ENCODE assay signal across 15 cellular contexts in genomic region chr22:38235240-38235850, GRCh38. TPM values are rescaled to one million over a fixed set of nuclear protein-coding genes. Genes with fewer than 3 reads are reported as not detected.
DNase-seq lines count a peak whose midpoint lies in the region; ATAC-seq and TF ChIP-seq lines count a peak whose summit lies in the region.
"Had no signal": no experiment of that assay in that cellular context is flagged by ENCODE, and none has a peak within 500 bp of the region (broad histone marks: within the 10 kb centered on the region; RNA-seq: fewer than 3 reads in every experiment).

No MANE protein-coding gene starts in this region.

- no peak overlapping the region for H3K27ac ChIP-seq in IMR-90 (ENCODE audit: insufficient read depth, low read length)
- H3K27ac ChIP-seq in VCaP: peak overlapping the region; percentile 76; the same call in 1 of the 2 replicates
- H3K27ac ChIP-seq in layer of hippocampus (ENCODE audit: low read depth, low read length): peak overlapping the region; percentile 8
- H3K27ac ChIP-seq in subcutaneous abdominal adipose tissue (ENCODE audit: low read depth, low read length): peak overlapping the region; percentile 96
- H3K27ac ChIP-seq: KMS-11 had no signal

- no peak for DNase-seq in IMR-90
- no peak for DNase-seq in inferior parietal cortex (ENCODE audit: extremely low spot score)
- DNase-seq in NCI-H2081 treated with DMSO at 0.1 percent for 48 hours (lab: John Stamatoyannopoulos, UW): no peak
- no peak for DNase-seq in NCI-H2171 (lab: John Stamatoyannopoulos, UW)
- DNase-seq: Caco-2, EL, NCI-H1436, NCI-H2029, NCI-H510A treated with DMSO at 0.1 percent for 48 hours, Right ventricle myocardium superior had no signal

- no peak overlapping the region for H3K14ac ChIP-seq in IMR-90 (replicated peaks; ENCODE audit: low read depth, low read length)

- BruUV-seq in IMR-90 (replicated peaks; lab: Mats Ljungman, UMichigan): no TSS peak

- H2BK5ac ChIP-seq in IMR-90 (ENCODE audit: low read depth, low read length, poor library complexity, severe bottlenecking): no peak overlapping the region

- no peak overlapping the region for H3K4ac ChIP-seq in IMR-90 (ENCODE audit: low read depth, low read length)

- H3K4me1 ChIP-seq in IMR-90 (ENCODE audit: control insufficient read depth, insufficient read depth, low read length) (peaks cover 20% of the 10 kb centered on the region), subcutaneous abdominal adipose tissue (ENCODE audit: control insufficient read depth in 5 of 5, insufficient read depth in 5 of 5, low read length in 5 of 5) (peaks cover 32 to 97% (median 93%) of the 10 kb centered on the region in 5 donors)

- no peak overlapping the region for H3K4me3 ChIP-seq in IMR-90 (ENCODE audit: insufficient read depth, low read depth, low read length)
- no peak overlapping the region for H3K4me3 ChIP-seq in subcutaneous abdominal adipose tissue (ENCODE audit: low read depth in 1 of 5, low read length in 5 of 5)

- peaks cover 25 to 99% of the 10 kb centered on the region in 2 experiments for H3K79me1 ChIP-seq in IMR-90 (ENCODE audit: low read depth in 1 of 2, low read length in 2 of 2)

- intact Hi-C loops in IMR-90 (cut with micrococcal nuclease): no loop called here

- no peak for TF ChIP-seq POLR2A in IMR-90 (IDR thresholded peaks at IDR 0.05; ENCODE audit: low read depth, low read length)

- no peak overlapping the region for H2BK15ac ChIP-seq in IMR-90 (ENCODE audit: low read depth, low read length)

- H3K18ac ChIP-seq in IMR-90 (ENCODE audit: low read depth, low read length): no peak overlapping the region

- H2AK5ac ChIP-seq in IMR-90 (ENCODE audit: low read depth, low read length): no peak overlapping the region

- no peak overlapping the region for H4K8ac ChIP-seq in IMR-90 (ENCODE audit: low read depth in 2 of 2, low read length in 2 of 2)

- no peak overlapping the region for H2AK9ac ChIP-seq in IMR-90 (replicated peaks; ENCODE audit: low read depth, low read length, poor library complexity)

- peaks cover 8% of the 10 kb centered on the region; the same call in 1 of the 2 replicates for H4K20me1 ChIP-seq in IMR-90 (ENCODE audit: insufficient read depth, low read length)

- 75% methylated on average over 5 of the region's 14 CpGs; no CpG with 5 or more reads in 1 of the 2 experiments for WGBS in IMR-90 (ENCODE audit: extremely low coverage in 2 of 2, insufficient read length in 1 of 2), 2 experiments

- H3K27me3 ChIP-seq in IMR-90 (ENCODE audit: control insufficient read depth, insufficient read depth, low read length): no peaks in the 10 kb centered on the region
- no peaks in the 10 kb centered on the region for H3K27me3 ChIP-seq in layer of hippocampus (ENCODE audit: control insufficient read depth, insufficient read depth, low read length)
- H3K27me3 ChIP-seq in subcutaneous abdominal adipose tissue (ENCODE audit: control insufficient read depth in 5 of 5, insufficient read depth in 4 of 5, low read length in 5 of 5): no peaks in the 10 kb centered on the region

- no peak overlapping the region for H2AFZ ChIP-seq in IMR-90 (replicated peaks; ENCODE audit: low read length, poor library complexity)

- no peak overlapping the region for H4K91ac ChIP-seq in IMR-90 (ENCODE audit: insufficient read depth, low read depth, low read length)

- no peak overlapping the region for H2BK120ac ChIP-seq in IMR-90 (ENCODE audit: low read depth, low read length)

- H4K5ac ChIP-seq in IMR-90 (ENCODE audit: low read depth, low read length): no peak overlapping the region

- POLR2A ChIA-PET in IMR-90 (lab: Charles Lee; ENCODE audit: unreplicated experiment): no interaction called here

- no peaks in the 10 kb centered on the region for H3K9me3 ChIP-seq in IMR-90 (ENCODE audit: control insufficient read depth, insufficient read depth, low read length)
- no peaks in the 10 kb centered on the region for H3K9me3 ChIP-seq in subcutaneous abdominal adipose tissue (ENCODE audit: control insufficient read depth in 5 of 5, low read length in 5 of 5)
- H3K9me3 ChIP-seq: Caco-2 had no signal

- ATAC-seq in IMR-90 (ENCODE audit: low read depth): no peak
- ATAC-seq: Panc1 had no signal

- CTCF ChIA-PET in IMR-90 (lab: Yijun Ruan, JAX): no interaction called here

- H3K36me3 ChIP-seq in IMR-90 (ENCODE audit: control insufficient read depth, insufficient read depth, low read length): peaks cover 55% of the 10 kb centered on the region
- peaks cover 0 to 50% (median 46%) of the 10 kb centered on the region in 5 donors for H3K36me3 ChIP-seq in subcutaneous abdominal adipose tissue (ENCODE audit: control insufficient read depth in 5 of 5, insufficient read depth in 5 of 5, low read length in 5 of 5)

- no peak overlapping the region for H2BK20ac ChIP-seq in IMR-90 (ENCODE audit: low read depth, low read length)

- H3K4me2 ChIP-seq in IMR-90 (ENCODE audit: low read depth, low read length): no peak overlapping the region
- H3K4me2 ChIP-seq: KMS-11 had no signal

- no peak overlapping the region for H3K56ac ChIP-seq in IMR-90 (ENCODE audit: extremely low read depth, insufficient read depth, low read length)

- H3K23ac ChIP-seq in IMR-90 (ENCODE audit: low read depth, low read length): no peak overlapping the region

- dilution Hi-C loops in IMR-90 (cut with HindIII; ENCODE audit: low sequenced_read_pairs, unreplicated experiment): no loop called here

- no peak for TF ChIP-seq RAD21 in IMR-90 (IDR thresholded peaks at IDR 0.05; ENCODE audit: low read length)

- in situ Hi-C loops in IMR-90 (cut with MboI; ENCODE audit: low sequenced_read_pairs): no loop called here

- H3K9me1 ChIP-seq in IMR-90 (ENCODE audit: insufficient read depth, low read length): peaks cover 28% of the 10 kb centered on the region

- no peak for TF ChIP-seq CTCF in IMR-90 (conservative IDR thresholded peaks at IDR 0.05; ENCODE audit: low read depth, low read length)
- no peak for TF ChIP-seq CTCF in VCaP (conservative IDR thresholded peaks at IDR 0.05)

- H3K9ac ChIP-seq in IMR-90 (ENCODE audit: low read depth, low read length) (no peak overlapping the region), subcutaneous abdominal adipose tissue (ENCODE audit: low read length in 5 of 5) (peak overlapping the region in 2 of 5 donors; percentile 24 to 25)
- H3K9ac ChIP-seq: KMS-11 had no signal

TF ChIP-seq in IMR-90, 13 proteins besides CTCF, POLR2A, EP300 and RAD21:
- TF ChIP-seq MAZ (IDR thresholded peaks at IDR 0.05; ENCODE audit: borderline replicate concordance, low read depth, low read length) (no peak), CEBPB (IDR thresholded peaks at IDR 0.05; ENCODE audit: low read depth, low read length) (peak; percentile 32; the same call in 1 of the 2 replicates)

RNA-seq across cellular contexts. Expression of gene MAFF, which starts 33.6 kb away (rescaled TPM):
- total RNA-seq in IMR-90 (2012; rRNA removed): 18.3 and 24.2 TPM in 2 replicates
- polyA plus RNA-seq in IMR-90 (2012; rRNA removed): 25.9 and 29.5 TPM in 2 replicates
- 31.9 and 44.3 TPM in 2 replicates for polyA plus RNA-seq in IMR-90 (2012; cell fraction: cytosol; rRNA removed)
- polyA plus RNA-seq in IMR-90 (2012; cell fraction: nucleus; rRNA removed; ENCODE audit: low replicate concordance): 60.3 and 64.4 TPM in 2 replicates

RNA-seq across cellular contexts. Expression of gene TMEM184B, which starts 37.5 kb away (rescaled TPM):
- total RNA-seq in IMR-90 (2012; rRNA removed): 9.1 and 9.2 TPM in 2 replicates
- polyA plus RNA-seq in IMR-90 (2012; rRNA removed): 81.1 and 87.5 TPM in 2 replicates
- polyA plus RNA-seq in IMR-90 (2012; cell fraction: cytosol; rRNA removed): 40.0 and 98.4 TPM in 2 replicates
- 132 and 272 TPM in 2 replicates for polyA plus RNA-seq in IMR-90 (2012; cell fraction: nucleus; rRNA removed; ENCODE audit: low replicate concordance)

RNA-seq across cellular contexts. Expression of gene PLA2G6, which starts 53.7 kb away (rescaled TPM):
- 3.9 and 6.1 TPM in 2 replicates for total RNA-seq in IMR-90 (2012; rRNA removed)
- polyA plus RNA-seq in IMR-90 (2012; rRNA removed): 10.3 TPM in 2 replicates
- 2.1 and 4.1 TPM in 2 replicates for polyA plus RNA-seq in IMR-90 (2012; cell fraction: cytosol; rRNA removed)
- 109 and 145 TPM in 2 replicates for polyA plus RNA-seq in IMR-90 (2012; cell fraction: nucleus; rRNA removed; ENCODE audit: low replicate concordance)
